In genomic region chr1:219202567-219202966, GRCh38 we compare ENCODE assay signal across 35 cellular contexts.
"Had no signal": no experiment of that assay in that cellular context is flagged by ENCODE, and none has a peak within 500 bp of the region (broad histone marks: within the 10 kb centered on the region; RNA-seq: fewer than 3 reads in every experiment).

No MANE protein-coding gene starts in this region.

- DNase-seq: Karpas-422, Kasumi-1, MG63, MM.1S, MV-4-11, NCI-H1048, NCI-H1092, NCI-H1092 treated with DMSO at 0.1 percent for 48 hours, NCI-H1105, NCI-H1105 treated with DMSO at 0.1 percent for 48 hours, NCI-H1417, NCI-H1417 treated with DMSO at 0.1 percent for 48 hours, NCI-H1436, NCI-H1436 treated with DMSO at 0.1 percent for 48 hours, NCI-H146, NCI-H1694, NCI-H1694 treated with DMSO at 0.1 percent for 48 hours, NCI-H187, NCI-H187 treated with DMSO at 0.1 percent for 48 hours, NCI-H1930, NCI-H2029, NCI-H2029 treated with DMSO at 0.1 percent for 48 hours, NCI-H2081, NCI-H2081 treated with DMSO at 0.1 percent for 48 hours, NCI-H2107, NCI-H2171, NCI-H2171 treated with DMSO at 0.1 percent for 48 hours, NCI-H2227 treated with DMSO at 0.1 percent for 48 hours, NCI-H226, NCI-H345, NCI-H446, NCI-H446 treated with DMSO at 0.1 percent for 48 hours, NCI-H510A, NCI-H510A treated with DMSO at 0.1 percent for 48 hours, NCI-H524 had no signal

- H3K9me3 ChIP-seq: MG63 had no signal

- H3K4me3 ChIP-seq: MG63 had no signal

- H3K27me3 ChIP-seq: MG63 had no signal

- H3K36me3 ChIP-seq: MG63 had no signal
